Comparison of ENCODE assay signal across 15 cellular contexts in the genomic region with DNA sequence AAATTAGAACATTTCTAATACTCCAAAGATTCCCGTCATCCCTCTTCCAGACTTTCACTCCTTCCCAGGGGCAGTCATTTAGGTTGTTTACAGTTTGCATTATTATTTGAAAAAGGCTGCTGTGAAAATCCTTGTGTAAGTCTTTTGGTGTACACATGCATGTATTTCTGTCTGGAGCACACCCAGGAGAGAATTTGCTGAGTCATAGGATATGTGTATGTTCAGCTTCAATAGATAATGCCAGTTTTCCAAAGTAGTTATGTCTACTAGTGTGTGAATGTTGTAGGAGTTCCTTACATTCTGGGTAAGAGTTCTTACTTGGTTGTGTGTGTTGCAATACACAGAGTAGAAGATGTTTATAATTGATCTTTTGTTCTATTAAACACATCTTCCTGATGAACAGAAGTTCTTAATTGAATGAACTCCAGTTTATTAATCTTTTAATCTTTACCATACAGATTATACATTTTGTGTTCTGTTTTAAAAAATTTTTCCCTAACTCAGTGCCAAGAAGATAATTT. TPM values are rescaled to one million over a fixed set of nuclear protein-coding genes. Genes with fewer than 3 reads are reported as not detected.
A peak's percentile ranks its signal among the peaks of the same experiment; 100 is the strongest.
DNase-seq lines count a peak whose midpoint lies in the region; ATAC-seq and TF ChIP-seq lines count a peak whose summit lies in the region.
"Had no signal": no experiment of that assay in that cellular context is flagged by ENCODE, and none has a peak within 500 bp of the region (broad histone marks: within the 10 kb centered on the region; RNA-seq: fewer than 3 reads in every experiment).

No MANE protein-coding gene starts in this region.

- H3K4me1 Mint-ChIP-seq in HFFc6 (ENCODE audit: low read depth) = peaks cover 8% of the 10 kb centered on the region
- H3K4me1 Mint-ChIP-seq: nephron progenitor cell had no signal

- H3K27ac ChIP-seq in AG04450 (ENCODE audit: low read depth, low read length) = no peak overlapping the region
- H3K27ac ChIP-seq: left lung had no signal

- H3K36me3 Mint-ChIP-seq in HFFc6 (ENCODE audit: low read depth) = peaks cover 7% of the 10 kb centered on the region

- H3K27me3 ChIP-seq in AG04450 (ENCODE audit: control insufficient read depth, insufficient read depth, low read length) = no peaks in the 10 kb centered on the region
- H3K27me3 ChIP-seq: left lung had no signal

- TF ChIP-seq CTCF in AG04450 (IDR thresholded peaks at IDR 0.05; ENCODE audit: low read depth, low read length) (no peak), HFFc6 (IDR thresholded peaks at IDR 0.05) (no peak), foreskin fibroblast (IDR thresholded peaks at IDR 0.05; ENCODE audit: low read depth, low read length) (no peak)

- DNase-seq in AG04450 (ENCODE audit: low read depth, low spot score) (peak; percentile 42), HFFc6 (peak; percentile 8), astrocyte of the hippocampus (ENCODE audit: low read depth, low spot score) (peak; percentile 16), foreskin fibroblast (peak; percentile 30 to 58), NCI-H1930 (lab: John Stamatoyannopoulos, UW) (no peak)
- DNase-seq: activated naive CD8-positive, alpha-beta T cell treated with anti-CD3 and anti-CD28 coated beads, Interleukin-2, amount 10 ng/mL, durations not matched to agents 7 days and 5 days; CD4-positive, CD25-positive, alpha-beta regulatory T cell; left lung; MV-4-11; NCI-H526; nephron progenitor cell; Right ventricle myocardium superior had no signal

- no peaks in the 10 kb centered on the region for H3K27me3 Mint-ChIP-seq in HFFc6 (ENCODE audit: insufficient read depth)
- H3K27me3 Mint-ChIP-seq: activated naive CD8-positive, alpha-beta T cell treated with anti-CD3 and anti-CD28 coated beads, Interleukin-2, amount 10 ng/mL, durations not matched to agents 7 days and 5 days; CD4-positive, CD25-positive, alpha-beta regulatory T cell had no signal

- no peak overlapping the region for H3K4me3 ChIP-seq in AG04450 (ENCODE audit: low read depth, low read length)
- no peak overlapping the region for H3K4me3 ChIP-seq in foreskin fibroblast (ENCODE audit: low read depth in 1 of 2, low read length in 2 of 2)
- H3K4me3 ChIP-seq: left lung had no signal

- no peaks in the 10 kb centered on the region for H3K9me3 Mint-ChIP-seq in HFFc6
- H3K9me3 Mint-ChIP-seq: activated naive CD8-positive, alpha-beta T cell treated with anti-CD3 and anti-CD28 coated beads, Interleukin-2, amount 10 ng/mL, durations not matched to agents 7 days and 5 days; CD4-positive, CD25-positive, alpha-beta regulatory T cell; nephron progenitor cell had no signal

- H3K27ac Mint-ChIP-seq in HFFc6 = peak overlapping the region; percentile 62
- H3K27ac Mint-ChIP-seq: activated naive CD8-positive, alpha-beta T cell treated with anti-CD3 and anti-CD28 coated beads, Interleukin-2, amount 10 ng/mL, durations not matched to agents 7 days and 5 days; CD4-positive, CD25-positive, alpha-beta regulatory T cell; nephron progenitor cell had no signal

- POLR2A ChIA-PET in AG04450 (lab: Yijun Ruan, JAX) = no interaction called here

- CTCF ChIA-PET in AG04450 (lab: Charles Lee) = no interaction called here

- H3K9me3 ChIP-seq in AG04450 (ENCODE audit: control insufficient read depth, insufficient read depth, low read length) = no peaks in the 10 kb centered on the region
- H3K9me3 ChIP-seq: left lung had no signal

- ATAC-seq in HG03196 (IDR thresholded peaks at IDR 0.05; ENCODE audit: unreplicated experiment) = no peak
- no peak for ATAC-seq in HG03045 (IDR thresholded peaks at IDR 0.05; ENCODE audit: unreplicated experiment)
- ATAC-seq in HG02840 (IDR thresholded peaks at IDR 0.05; ENCODE audit: low FRiP score, unreplicated experiment) = no peak
- ATAC-seq: left lung had no signal

- H3K4me3 Mint-ChIP-seq in HFFc6 = no peak overlapping the region
- H3K4me3 Mint-ChIP-seq: activated naive CD8-positive, alpha-beta T cell treated with anti-CD3 and anti-CD28 coated beads, Interleukin-2, amount 10 ng/mL, durations not matched to agents 7 days and 5 days; CD4-positive, CD25-positive, alpha-beta regulatory T cell; nephron progenitor cell had no signal

RNA-seq across cellular contexts. Expression of a gene that starts 25.3 kb away (rescaled TPM):
- 32.3 and 48.3 TPM in 2 replicates for polyA plus RNA-seq in AG04450 (2011; rRNA removed)
- 13.0 and 27.1 TPM in 2 replicates for polyA minus RNA-seq in AG04450 (2011; rRNA and poly(A)+ RNA removed)
- 10 to 100 TPM; 13.1 to 16.5 (median 14.6) TPM for total RNA-seq in HFFc6 (2021; fragmentation: NEBNext Ultra II Directional; extraction: Animal tissue kit (Norgen Biotek cat#: 25700))

Comparison
In these comparisons a context has a peak if more than half of its experiments do, and no peak if none do; other contexts are left out.
1. DNase-seq: peak in AG04450 (single experiment), HFFc6 (single experiment), astrocyte of the hippocampus (single experiment) and foreskin fibroblast (2 of 2); none in NCI-H1930 (0 of 2).